Comparison of ENCODE assay signal across 8 cellular contexts in the genomic region with DNA sequence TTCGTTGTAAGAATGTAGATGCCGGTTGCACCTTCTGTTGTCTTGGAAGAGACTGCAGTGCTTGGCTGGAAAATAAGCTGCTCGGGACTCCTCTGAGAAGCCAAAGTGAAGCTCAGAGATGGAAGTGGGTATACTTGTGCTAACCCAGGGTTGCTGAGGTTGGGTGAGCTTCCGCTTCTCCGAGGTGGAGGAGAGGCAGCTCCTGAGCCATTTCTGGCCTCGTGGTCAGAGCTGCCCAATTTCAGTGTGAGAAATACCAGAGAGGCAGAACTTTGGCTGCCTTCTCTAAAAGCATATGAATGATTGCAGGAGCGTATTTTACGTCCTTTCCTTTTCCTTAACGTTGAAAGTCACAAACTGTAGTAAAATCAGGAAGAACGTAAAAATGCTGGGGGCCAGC.
A peak's percentile ranks its signal among the peaks of the same experiment; 100 is the strongest.
DNase-seq lines count a peak whose midpoint lies in the region; ATAC-seq and TF ChIP-seq lines count a peak whose summit lies in the region.
"Not testable (repeated sequence)": the region's sequence is repeated elsewhere in the genome, so short reads cannot be mapped to it uniquely, and the experiment has no call there.

No MANE protein-coding gene starts in this region.

- not testable (repeated sequence) for TF ChIP-seq EP300 in sigmoid colon (IDR thresholded peaks at IDR 0.05)

- TF ChIP-seq POLR2A in sigmoid colon (IDR thresholded peaks at IDR 0.05), result not testable (repeated sequence)

- WGBS in sigmoid colon, 2 donors, result 24 to 70% methylated on average over 5 of the region's 10 CpGs

- H3K36me3 Mint-ChIP-seq in activated CD8-positive, alpha-beta T cell treated with anti-CD3 and anti-CD28 coated beads, Interleukin-2, amount 10 ng/mL, durations not matched to agents 7 days and 5 days (ENCODE audit: low read depth), result not testable (repeated sequence)

- H3K27ac ChIP-seq in colonic mucosa (peak overlapping the region; percentile 36), sigmoid colon (peak overlapping the region; percentile 62 to 80 (median 75))

- H3K4me1 Mint-ChIP-seq in activated CD8-positive, alpha-beta T cell treated with anti-CD3 and anti-CD28 coated beads, Interleukin-2, amount 10 ng/mL, durations not matched to agents 7 days and 5 days (ENCODE audit: low read depth), result peaks cover 26% of the 10 kb centered on the region

- not testable (repeated sequence) for H3K36me3 ChIP-seq in colonic mucosa, sigmoid colon

- not testable (repeated sequence) for H3K9me3 ChIP-seq in colonic mucosa, sigmoid colon

- H3K27me3 ChIP-seq in colonic mucosa, sigmoid colon: not testable (repeated sequence)

- peak; percentile 42 for ATAC-seq in GM19351 (IDR thresholded peaks at IDR 0.05; ENCODE audit: unreplicated experiment)
- peak; percentile 43 for ATAC-seq in HG02678 (IDR thresholded peaks at IDR 0.05; ENCODE audit: unreplicated experiment)
- peak; percentile 64 for ATAC-seq in activated CD8-positive, alpha-beta T cell treated with anti-CD3 and anti-CD28 coated beads, Interleukin-2, amount 10 ng/mL, durations not matched to agents 7 days and 5 days
- peak; percentile 31 for ATAC-seq in left colon

- H3K4me1 ChIP-seq in colonic mucosa, result not testable (repeated sequence)
- peaks cover 0 to 12% (median 5%) of the 10 kb centered on the region in 4 donors for H3K4me1 ChIP-seq in sigmoid colon

- peak overlapping the region; percentile 71 for H3K4me3 Mint-ChIP-seq in activated CD8-positive, alpha-beta T cell treated with anti-CD3 and anti-CD28 coated beads, Interleukin-2, amount 10 ng/mL, durations not matched to agents 7 days and 5 days

- POLR2A ChIA-PET in activated CD8-positive, alpha-beta T cell treated with anti-CD3 and anti-CD28 coated beads, Interleukin-2, amount 10 ng/mL, durations not matched to agents 7 days and 5 days (lab: Charles Lee), result not testable (repeated sequence)

- intact Hi-C loops in colonic mucosa (cut with DNase I); left colon (cut with DNase I, micrococcal nuclease); sigmoid colon (cut with DNase I): not testable (repeated sequence)

- not testable (repeated sequence) for DNase-seq in AG10803 (ENCODE audit: low read depth); Jurkat, Clone E6-1 (ENCODE audit: low read depth, low spot score); colonic mucosa
- DNase-seq in activated CD8-positive, alpha-beta T cell treated with anti-CD3 and anti-CD28 coated beads, Interleukin-2, amount 10 ng/mL, durations not matched to agents 7 days and 5 days, result peak; percentile 60
- DNase-seq in left colon (peak in 1 of 2 donors; percentile 18), sigmoid colon (peak; percentile 64)

- H3K27me3 Mint-ChIP-seq in activated CD8-positive, alpha-beta T cell treated with anti-CD3 and anti-CD28 coated beads, Interleukin-2, amount 10 ng/mL, durations not matched to agents 7 days and 5 days (ENCODE audit: low read depth), result not testable (repeated sequence)

- H3K27ac Mint-ChIP-seq in activated CD8-positive, alpha-beta T cell treated with anti-CD3 and anti-CD28 coated beads, Interleukin-2, amount 10 ng/mL, durations not matched to agents 7 days and 5 days, result not testable (repeated sequence)

- CTCF ChIA-PET in activated CD8-positive, alpha-beta T cell treated with anti-CD3 and anti-CD28 coated beads, Interleukin-2, amount 10 ng/mL, durations not matched to agents 7 days and 5 days (lab: Charles Lee), result not testable (repeated sequence)

- H3K9me3 Mint-ChIP-seq in activated CD8-positive, alpha-beta T cell treated with anti-CD3 and anti-CD28 coated beads, Interleukin-2, amount 10 ng/mL, durations not matched to agents 7 days and 5 days (ENCODE audit: insufficient read depth), result not testable (repeated sequence)

- H3K4me3 ChIP-seq in AG10803 (ENCODE audit: low read length), result peak overlapping the region; percentile 60
- peak overlapping the region; percentile 48 for H3K4me3 ChIP-seq in Jurkat, Clone E6-1 (ENCODE audit: low read length)
- not testable (repeated sequence) for H3K4me3 ChIP-seq in colonic mucosa
- H3K4me3 ChIP-seq in sigmoid colon, result peak overlapping the region; percentile 8 to 24 (median 22)

- H3K9ac ChIP-seq in colonic mucosa (ENCODE audit: low read depth in 2 of 2, low read length in 2 of 2), result not testable (repeated sequence)

- TF ChIP-seq CTCF in AG10803 (conservative IDR thresholded peaks at IDR 0.05; ENCODE audit: low read length); colonic mucosa (IDR thresholded peaks at IDR 0.05); sigmoid colon (IDR thresholded peaks at IDR 0.05): not testable (repeated sequence)
